Comparison of ENCODE assay signal across 28 cellular contexts in genomic region chr20:16970751-16971150, GRCh38.
"Had no signal": no experiment of that assay in that cellular context is flagged by ENCODE, and none has a peak within 500 bp of the region (broad histone marks: within the 10 kb centered on the region; RNA-seq: fewer than 3 reads in every experiment).

No MANE protein-coding gene starts in this region.

- H3K27ac Mint-ChIP-seq: endodermal cell; mesothelial cell of epicardium; naive thymus-derived CD4-positive, alpha-beta T cell; nephron progenitor cell; progenitor cell of endocrine pancreas; stimulated activated effector memory CD8-positive, alpha-beta T cell treated with anti-CD3 and anti-CD28 coated beads, Interleukin-12 subunit alpha, Interleukin-12 subunit beta, amount 100 ng/mL, for 72 hours; type B pancreatic cell had no signal

- H3K4me3 ChIP-seq: dorsolateral prefrontal cortex, gastroesophageal sphincter, heart right ventricle, left lung, sigmoid colon, stomach, testis, tibial artery had no signal

- H3K27me3 ChIP-seq: dorsolateral prefrontal cortex, foreskin keratinocyte, gastroesophageal sphincter, heart right ventricle, left lung, sigmoid colon, stomach, testis, tibial artery had no signal

- H3K27me3 Mint-ChIP-seq: central memory CD8-positive, alpha-beta T cell; naive thymus-derived CD4-positive, alpha-beta T cell; type B pancreatic cell had no signal

- H3K9me3 ChIP-seq: gastroesophageal sphincter, heart right ventricle, sigmoid colon, testis, tibial artery had no signal

- H3K4me1 Mint-ChIP-seq: central memory CD8-positive, alpha-beta T cell; endodermal cell; mesothelial cell of epicardium; naive thymus-derived CD4-positive, alpha-beta T cell; stimulated activated effector memory CD8-positive, alpha-beta T cell treated with anti-CD3 and anti-CD28 coated beads, Interleukin-12 subunit alpha, Interleukin-12 subunit beta, amount 100 ng/mL, for 72 hours had no signal

- H3K27ac ChIP-seq: epithelial cell of prostate, foreskin keratinocyte, gastroesophageal sphincter, heart right ventricle, left lung, parathyroid adenoma, sigmoid colon, stomach, testis, tibial artery had no signal

- H3K4me3 Mint-ChIP-seq: central memory CD8-positive, alpha-beta T cell; endodermal cell; mesothelial cell of epicardium; naive thymus-derived CD4-positive, alpha-beta T cell; nephron progenitor cell; stimulated activated effector memory CD8-positive, alpha-beta T cell treated with anti-CD3 and anti-CD28 coated beads, Interleukin-12 subunit alpha, Interleukin-12 subunit beta, amount 100 ng/mL, for 72 hours; type B pancreatic cell had no signal

- H3K4me1 ChIP-seq: foreskin keratinocyte, gastroesophageal sphincter, heart right ventricle, left lung, parathyroid adenoma, sigmoid colon, stomach, testis, tibial artery had no signal

- H3K36me3 ChIP-seq: gastroesophageal sphincter, heart right ventricle, left lung, sigmoid colon, stomach, tibial artery had no signal

- DNase-seq: dorsolateral prefrontal cortex; effector CD8-positive, alpha-beta T cell; endodermal cell; foreskin keratinocyte; heart right ventricle; left cardiac atrium; left lung; mesenchymal stem cell; naive thymus-derived CD4-positive, alpha-beta T cell; nephron progenitor cell; occipital lobe; right cardiac atrium; sigmoid colon; stimulated activated CD4-positive, alpha-beta T cell treated with anti-CD3 and anti-CD28 coated beads, Interleukin-2, amount 100 ng/mL, for 24 hours; stimulated activated CD4-positive, alpha-beta T cell treated with anti-CD3 and anti-CD28 coated beads, Interleukin-4, amount 100 ng/mL, for 24 hours; stimulated activated naive CD4-positive, alpha-beta T cell treated with Interleukin-2 at 50 U/mL for 16 hours; stomach; testis; tibial artery had no signal

- ATAC-seq: esophagus mucosa; foreskin keratinocyte; gastroesophageal sphincter; heart right ventricle; left cardiac atrium; left lung; naive thymus-derived CD4-positive, alpha-beta T cell; right cardiac atrium; stimulated activated effector memory CD8-positive, alpha-beta T cell treated with anti-CD3 and anti-CD28 coated beads, Interleukin-12 subunit alpha, Interleukin-12 subunit beta, amount 100 ng/mL, for 72 hours had no signal

- H3K79me2 ChIP-seq: parathyroid adenoma had no signal

- H3K36me3 Mint-ChIP-seq: mesothelial cell of epicardium; naive thymus-derived CD4-positive, alpha-beta T cell; stimulated activated effector memory CD8-positive, alpha-beta T cell treated with anti-CD3 and anti-CD28 coated beads, Interleukin-12 subunit alpha, Interleukin-12 subunit beta, amount 100 ng/mL, for 72 hours; type B pancreatic cell had no signal

- H2AFZ ChIP-seq: parathyroid adenoma had no signal

- H3K9me3 Mint-ChIP-seq: endodermal cell, mesothelial cell of epicardium, nephron progenitor cell, type B pancreatic cell had no signal
